8 cellular contexts compared by ENCODE assay signal in the genomic region with DNA sequence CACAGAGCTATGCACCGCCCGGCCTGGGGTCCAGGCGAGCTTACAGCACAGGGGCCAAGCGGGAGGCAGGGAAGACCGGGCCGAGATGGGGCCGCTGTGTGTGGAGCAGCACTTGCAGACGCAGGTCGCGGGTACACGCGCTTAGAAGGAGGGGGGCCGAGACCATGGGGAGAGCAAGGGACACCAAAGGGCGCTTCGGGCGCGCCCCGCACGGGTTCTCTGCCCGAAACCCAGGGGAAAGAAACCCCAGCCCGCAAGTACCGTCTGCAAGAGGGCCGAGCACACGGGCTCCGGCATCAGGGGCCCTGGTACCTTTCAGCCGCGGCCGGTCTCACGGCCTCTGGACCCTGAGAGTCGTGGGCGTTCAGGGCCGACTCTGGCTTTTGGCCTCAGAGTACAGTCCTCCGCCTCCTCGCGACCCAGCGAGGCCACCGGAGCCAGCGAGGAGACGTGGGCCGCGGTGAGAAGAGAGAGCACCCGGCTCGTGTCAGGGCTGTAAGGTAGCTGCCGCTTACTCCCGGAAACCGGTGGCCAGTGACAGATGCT. TPM values are rescaled to one million over a fixed set of nuclear protein-coding genes. Genes with fewer than 3 reads are reported as not detected.
DNase-seq lines count a peak whose midpoint lies in the region; ATAC-seq, FAIRE-seq and TF ChIP-seq lines count a peak whose summit lies in the region.

No MANE protein-coding gene starts in this region.

- no peak for DNase-seq in BJ (ENCODE audit: low read depth)
- DNase-seq in H7, result no peak
- peak; percentile 23 for DNase-seq in T-helper 9 cell
- no peak for DNase-seq in H1 (ENCODE audit: low read depth in 1 of 2, low spot score in 2 of 2)
- DNase-seq in naive thymus-derived CD4-positive, alpha-beta T cell, result peak in 1 of 9 donors; percentile 25
- no peak for DNase-seq in kidney glomerular epithelial cell (lab: John Stamatoyannopoulos, UW)
- no peak for DNase-seq in middle frontal gyrus (ENCODE audit: extremely low spot score, low spot score)
- no peak for DNase-seq in cerebellar nuclear complex (lab: John Stamatoyannopoulos, UW)

- H2BK12ac ChIP-seq in H1 (ENCODE audit: low read depth, low read length), result no peak overlapping the region

- peaks cover 0 to 6% (median 0%) of the 10 kb centered on the region in 5 donors for H3K36me3 Mint-ChIP-seq in naive thymus-derived CD4-positive, alpha-beta T cell

- no peaks in the 10 kb centered on the region for H3K79me1 ChIP-seq in H1 (ENCODE audit: low read depth, low read length)

- H3K27me3 ChIP-seq in BJ (ENCODE audit: control insufficient read depth, insufficient read depth, low read length) (no peaks in the 10 kb centered on the region), H7 (ENCODE audit: control insufficient read depth, insufficient read depth, low read length) (no peaks in the 10 kb centered on the region), H1 (replicated peaks in 1 of 4; ENCODE audit: control insufficient read depth in 3 of 4, extremely low read depth in 1 of 4, insufficient read depth in 3 of 4, low read length in 3 of 4) (no peaks in the 10 kb centered on the region)
- H3K27me3 ChIP-seq in naive thymus-derived CD4-positive, alpha-beta T cell (ENCODE audit: control insufficient read depth in 2 of 2, insufficient read depth in 2 of 2, low read length in 2 of 2), result no peaks in the 10 kb centered on the region

- FAIRE-seq in H1 (lab: Jason Lieb, UNC), result no peak

- CTCF ChIA-PET in BJ (lab: Yijun Ruan, JAX), result no interaction called here
- CTCF ChIA-PET in H1 (lab: Charles Lee; ENCODE audit: partially characterized antibody), result interaction anchor here (0.6 to 1.7 kb wide), 7 partner anchors 12 to 1133 kb away, joined by 3 to 5 read pairs (median 4); a partner anchor contains a TSS
- CTCF ChIA-PET in naive thymus-derived CD4-positive, alpha-beta T cell (lab: Charles Lee), result interaction anchor here (1.2 to 1.9 kb wide), 2 partner anchors 10 to 756 kb away, joined by 3 to 5 read pairs; a partner anchor contains a TSS

- H3K4me1 ChIP-seq in H1 (replicated peaks in 1 of 4; ENCODE audit: control insufficient read depth in 3 of 4, insufficient read depth in 4 of 4, low read length in 3 of 4), result peaks cover 0 to 5% (median 2%) of the 10 kb centered on the region in 4 experiments; a peak in 4 of 7 replicates
- H3K4me1 ChIP-seq in naive thymus-derived CD4-positive, alpha-beta T cell (ENCODE audit: control insufficient read depth in 2 of 2, insufficient read depth in 2 of 2, low read length in 2 of 2), result peaks cover 5% of the 10 kb centered on the region in 2 donors

- no peak overlapping the region for H2AFZ ChIP-seq in H1 (ENCODE audit: low read length)

- H3K23me2 ChIP-seq in H1 (ENCODE audit: low read depth, low read length), result no peaks in the 10 kb centered on the region; the same call in 1 of the 2 replicates

- H3K18ac ChIP-seq in H1 (ENCODE audit: extremely low read depth, low read length), result no peak overlapping the region

- no peak for TF ChIP-seq POLR2A in H1 (IDR thresholded peaks at IDR 0.05; ENCODE audit: control extremely low read depth in 1 of 2, low read depth in 2 of 2, low read length in 2 of 2)

- peaks cover 0 to 1% (median 0%) of the 10 kb centered on the region in 11 donors for H3K9me3 Mint-ChIP-seq in naive thymus-derived CD4-positive, alpha-beta T cell

- no peak overlapping the region for H4K91ac ChIP-seq in H1 (replicated peaks; ENCODE audit: insufficient read length, low read length)

- H3K79me2 ChIP-seq in H1 (ENCODE audit: control insufficient read depth in 1 of 2, insufficient read depth in 2 of 2, low read length in 2 of 2), result peaks cover 0 to 6% of the 10 kb centered on the region in 2 experiments; a peak in 2 of 4 replicates

- H4K5ac ChIP-seq in H1 (ENCODE audit: insufficient read length, low read depth, low read length), result no peak overlapping the region

- 3% methylated on average over 21 of the region's 46 CpGs; no CpG with 5 or more reads in 1 of the 2 experiments for WGBS in H1 (ENCODE audit: extremely low coverage in 1 of 2, insufficient coverage in 1 of 2, insufficient read length in 1 of 2, insufficient replicate concordance in 2 of 2, low coverage in 1 of 2, low lambda C conversion rate in 2 of 2, missing lambda C conversion rate in 1 of 2), 2 experiments

- H3K4me2 ChIP-seq in H1 (ENCODE audit: insufficient read depth in 1 of 2, low read depth in 2 of 2, low read length in 2 of 2), result peak overlapping the region; percentile 77 to 82

- no peaks in the 10 kb centered on the region for H3K9me3 ChIP-seq in H1 (ENCODE audit: insufficient read depth in 2 of 2, low read depth in 1 of 2, low read length in 1 of 2)
- no peaks in the 10 kb centered on the region for H3K9me3 ChIP-seq in naive thymus-derived CD4-positive, alpha-beta T cell (ENCODE audit: control insufficient read depth in 2 of 3, low read length in 3 of 3)

- H3K4me3 ChIP-seq in BJ (ENCODE audit: low read depth, low read length), result peak overlapping the region; percentile 82
- H3K4me3 ChIP-seq in H7 (ENCODE audit: insufficient read depth, low read depth, low read length), result peak overlapping the region; percentile 97
- H3K4me3 ChIP-seq in H1 (ENCODE audit: extremely low read depth in 1 of 4, insufficient read depth in 2 of 4, low read depth in 3 of 4, low read length in 4 of 4), result peak overlapping the region; percentile 54 to 81 (median 58)
- H3K4me3 ChIP-seq in naive thymus-derived CD4-positive, alpha-beta T cell (ENCODE audit: low read length), result peak overlapping the region; percentile 57

- H2BK120ac ChIP-seq in H1 (replicated peaks; ENCODE audit: low read depth, low read length), result no peak overlapping the region

- POLR2A ChIA-PET in BJ (lab: Charles Lee), result interaction anchor here (0.6 kb wide), 1 partner anchor 263 kb away, joined by 5 read pairs; no protein-coding TSS in a partner anchor
- POLR2A ChIA-PET in H1 (lab: Charles Lee; ENCODE audit: partially characterized antibody), result interaction anchor here (0.6 kb wide), 1 partner anchor 390 kb away, joined by 3 read pairs; no protein-coding TSS in a partner anchor
- POLR2A ChIA-PET in naive thymus-derived CD4-positive, alpha-beta T cell (lab: Charles Lee), result interaction anchor here (1.1 to 3.4 kb wide), 6 partner anchors 28 to 754 kb away, joined by 3 to 35 read pairs (median 4); a partner anchor contains a TSS

- H3K27me3 Mint-ChIP-seq in naive thymus-derived CD4-positive, alpha-beta T cell, result no peaks in the 10 kb centered on the region

- H3K14ac ChIP-seq in H1 (ENCODE audit: insufficient read length), result no peak overlapping the region

- intact Hi-C loops in naive thymus-derived CD4-positive, alpha-beta T cell (cut with micrococcal nuclease), result loop anchor here in 1 of 2 donors (10.0 kb wide), 5 partner anchors 303 to 757 kb away; a partner anchor contains a TSS

- H2BK20ac ChIP-seq in H1 (ENCODE audit: low read length), result no peak overlapping the region

- no peak overlapping the region for H2BK15ac ChIP-seq in H1 (ENCODE audit: low read length)

- TF ChIP-seq CTCF in BJ (IDR thresholded peaks at IDR 0.05; ENCODE audit: insufficient read depth, low read depth, low read length) (no peak), H1 (IDR thresholded peaks at IDR 0.05; ENCODE audit: control extremely low read depth in 1 of 3, insufficient read depth in 1 of 3, low read depth in 1 of 3, low read length in 3 of 3) (no peak)

- H2AK5ac ChIP-seq in H1 (ENCODE audit: low read depth, low read length), result no peak overlapping the region

- no peak overlapping the region for H3K23ac ChIP-seq in H1 (ENCODE audit: insufficient read length)

- no peak overlapping the region for H3K56ac ChIP-seq in H1 (replicated peaks; ENCODE audit: insufficient read length, low read depth, low read length)

- peak overlapping the region; percentile 63; the same call in 1 of the 2 replicates for H3K27ac ChIP-seq in H1 (ENCODE audit: low read depth, low read length)
- H3K27ac ChIP-seq in naive thymus-derived CD4-positive, alpha-beta T cell (ENCODE audit: low read depth, low read length), result peak overlapping the region; percentile 90

- no peak overlapping the region for H3K4ac ChIP-seq in H1 (replicated peaks; ENCODE audit: insufficient read length, low read depth, low read length)

- no peak for TF ChIP-seq EP300 in H1 (IDR thresholded peaks at IDR 0.05; ENCODE audit: borderline replicate concordance in 1 of 2, low read depth in 2 of 2, low read length in 2 of 2)

- H3K27ac Mint-ChIP-seq in naive thymus-derived CD4-positive, alpha-beta T cell, result peak overlapping the region; percentile 92 to 99 (median 99)

- H3K4me1 Mint-ChIP-seq in naive thymus-derived CD4-positive, alpha-beta T cell, result peaks cover 0 to 7% (median 0%) of the 10 kb centered on the region in 7 donors

- peak overlapping the region; percentile 12 to 80 (median 68) for H3K9ac ChIP-seq in H1 (replicated peaks in 1 of 4; ENCODE audit: extremely low read depth in 1 of 4, low read depth in 3 of 4, low read length in 3 of 4)

- peaks cover 0 to 2% of the 10 kb centered on the region in 2 experiments for H4K20me1 ChIP-seq in H1 (replicated peaks in 1 of 2; ENCODE audit: control insufficient read depth in 1 of 2, insufficient read depth in 2 of 2, low read length in 2 of 2)

- H3K36me3 ChIP-seq in BJ (ENCODE audit: control insufficient read depth, insufficient read depth, low read length), result no peaks in the 10 kb centered on the region; the same call in 1 of the 2 replicates
- H3K36me3 ChIP-seq in H7 (replicated peaks; ENCODE audit: control insufficient read depth, insufficient read depth, low read length), result no peaks in the 10 kb centered on the region; the same call in 1 of the 2 replicates
- H3K36me3 ChIP-seq in H1 (ENCODE audit: control insufficient read depth in 2 of 4, insufficient read depth in 4 of 4, low read length in 3 of 4), result no peaks in the 10 kb centered on the region; a peak in 1 of 8 replicates
- peaks cover 0 to 10% (median 0%) of the 10 kb centered on the region in 3 experiments for H3K36me3 ChIP-seq in naive thymus-derived CD4-positive, alpha-beta T cell (ENCODE audit: control insufficient read depth in 2 of 3, insufficient read depth in 3 of 3, low read length in 3 of 3)

- peak overlapping the region; percentile 81 to 98 (median 92) for H3K4me3 Mint-ChIP-seq in naive thymus-derived CD4-positive, alpha-beta T cell

- no peak for TF ChIP-seq RAD21 in H1 (IDR thresholded peaks at IDR 0.05 in 1 of 2, conservative IDR thresholded peaks at IDR 0.05 in 1 of 2; ENCODE audit: low read depth in 2 of 2, low read length in 2 of 2)

- no peak overlapping the region for H2BK5ac ChIP-seq in H1 (ENCODE audit: low read depth, low read length)

- peak overlapping the region; percentile 79 for H4K8ac ChIP-seq in H1 (ENCODE audit: extremely low read depth, insufficient read depth, low read length)

- no peak for ATAC-seq in naive thymus-derived CD4-positive, alpha-beta T cell

RNA-seq across cellular contexts. Expression of a gene that starts 0.3 kb away (rescaled TPM):
- 35.8 and 36.8 TPM in 2 replicates for polyA plus RNA-seq in BJ (2011; rRNA removed)
- 11.2 and 16.1 TPM in 2 replicates for polyA minus RNA-seq in BJ (2011; rRNA and poly(A)+ RNA removed)
- total RNA-seq in H7 (2014; rRNA removed; shearing (Covaris generic)), result 43.6 and 58.8 TPM in 2 replicates
- 22.5 and 25.5 TPM in 2 replicates for total RNA-seq in H1 (2021; fragmentation: NEBNext Ultra II Directional; extraction: Animal tissue kit (Norgen Biotek cat#: 25700))
- 19.0 and 25.5 TPM in 2 replicates for polyA plus RNA-seq in H1 (2011; rRNA removed)
- polyA plus RNA-seq in H1 (2011; cell fraction: cytosol; rRNA removed), result 31.0 TPM
- polyA plus RNA-seq in H1 (2011; cell fraction: nucleus; rRNA removed), result 49.7 TPM
- polyA plus RNA-seq in H1 (2012, experiment 1 of 2), result 23.7 to 32.2 TPM (median 28.6 TPM) in 4 replicates
- 24.4 TPM for polyA plus RNA-seq in H1 (2012, experiment 2 of 2)
- polyA plus RNA-seq in H1 (2013, experiment 1 of 2), result 18.0 TPM
- 17.6 TPM for polyA plus RNA-seq in H1 (2013, experiment 2 of 2)
- polyA minus RNA-seq in H1 (2011; rRNA and poly(A)+ RNA removed), result 17.6 and 26.2 TPM in 2 replicates
- polyA minus RNA-seq in H1 (2011; cell fraction: cytosol; rRNA and poly(A)+ RNA removed), result 12.8 TPM
- 21.7 TPM for polyA minus RNA-seq in H1 (2011; cell fraction: nucleus; rRNA and poly(A)+ RNA removed)
- total RNA-seq in naive thymus-derived CD4-positive, alpha-beta T cell, result 10 to 100 TPM; 43.1 to 59.1 (median 45.4) TPM
- polyA plus RNA-seq in naive thymus-derived CD4-positive, alpha-beta T cell, result 10 to 100 TPM; 23.3 to 45.3 TPM

RNA-seq across cellular contexts. Expression of a gene that starts 8.6 kb away (rescaled TPM):
- polyA plus RNA-seq in BJ (2011; rRNA removed) (not detected in 2 replicates), H1 (2011; rRNA removed) (not detected in 2 replicates)
- not detected in 2 replicates for polyA minus RNA-seq in BJ (2011; rRNA and poly(A)+ RNA removed)
- total RNA-seq in H7 (2014; rRNA removed; shearing (Covaris generic)), result not detected in 2 replicates
- not detected in 2 replicates for total RNA-seq in H1 (2021; fragmentation: NEBNext Ultra II Directional; extraction: Animal tissue kit (Norgen Biotek cat#: 25700))
- not detected for polyA plus RNA-seq in H1 (2011; cell fraction: cytosol; rRNA removed)
- not detected for polyA plus RNA-seq in H1 (2011; cell fraction: nucleus; rRNA removed)
- polyA plus RNA-seq in H1 (2012, experiment 1 of 2), result 0.20 TPM in 1 of 4 replicates, not detected in the others
- polyA plus RNA-seq in H1 (2012, experiment 2 of 2), result not detected
- not detected for polyA plus RNA-seq in H1 (2013, experiment 1 of 2)
- not detected for polyA plus RNA-seq in H1 (2013, experiment 2 of 2)
- not detected in 2 replicates for polyA minus RNA-seq in H1 (2011; rRNA and poly(A)+ RNA removed)
- not detected for polyA minus RNA-seq in H1 (2011; cell fraction: cytosol; rRNA and poly(A)+ RNA removed)
- polyA minus RNA-seq in H1 (2011; cell fraction: nucleus; rRNA and poly(A)+ RNA removed), result not detected
- total RNA-seq in naive thymus-derived CD4-positive, alpha-beta T cell, result not detected
- polyA plus RNA-seq in naive thymus-derived CD4-positive, alpha-beta T cell, result not detected

RNA-seq across cellular contexts. Expression of a gene that starts 57.0 kb away (rescaled TPM):
- polyA plus RNA-seq in BJ (2011; rRNA removed) (not detected in 2 replicates), H1 (2011; rRNA removed) (not detected in 2 replicates)
- polyA minus RNA-seq in BJ (2011; rRNA and poly(A)+ RNA removed), result not detected in 2 replicates
- not detected in 2 replicates for total RNA-seq in H7 (2014; rRNA removed; shearing (Covaris generic))
- not detected in 2 replicates for total RNA-seq in H1 (2021; fragmentation: NEBNext Ultra II Directional; extraction: Animal tissue kit (Norgen Biotek cat#: 25700))
- not detected for polyA plus RNA-seq in H1 (2011; cell fraction: cytosol; rRNA removed)
- not detected for polyA plus RNA-seq in H1 (2011; cell fraction: nucleus; rRNA removed)
- 0.09 to 0.13 TPM in 2 of 4 replicates, not detected in the others for polyA plus RNA-seq in H1 (2012, experiment 1 of 2)
- polyA plus RNA-seq in H1 (2012, experiment 2 of 2), result not detected
- polyA plus RNA-seq in H1 (2013, experiment 1 of 2), result not detected
- polyA plus RNA-seq in H1 (2013, experiment 2 of 2), result not detected
- not detected in 2 replicates for polyA minus RNA-seq in H1 (2011; rRNA and poly(A)+ RNA removed)
- not detected for polyA minus RNA-seq in H1 (2011; cell fraction: cytosol; rRNA and poly(A)+ RNA removed)
- polyA minus RNA-seq in H1 (2011; cell fraction: nucleus; rRNA and poly(A)+ RNA removed), result not detected
- not detected for total RNA-seq in naive thymus-derived CD4-positive, alpha-beta T cell
- not detected for polyA plus RNA-seq in naive thymus-derived CD4-positive, alpha-beta T cell
